Comparison of ENCODE assay signal across 19 cellular contexts in genomic region chr2:131488306-131489205, GRCh38. TPM values are rescaled to one million over a fixed set of nuclear protein-coding genes. Genes with fewer than 3 reads are reported as not detected.
DNase-seq lines count a peak whose midpoint lies in the region; TF ChIP-seq lines count a peak whose summit lies in the region.
"Had no signal": no experiment of that assay in that cellular context is flagged by ENCODE, and none has a peak within 500 bp of the region (broad histone marks: within the 10 kb centered on the region; RNA-seq: fewer than 3 reads in every experiment).

No MANE protein-coding gene starts in this region.

- no peaks in the 10 kb centered on the region for H3K27me3 ChIP-seq in neuronal stem cell (ENCODE audit: control insufficient read depth in 3 of 3, insufficient read depth in 3 of 3, low read depth in 1 of 3, low read length in 3 of 3)
- H3K27me3 ChIP-seq: adrenal gland, ovary had no signal

- no peak overlapping the region for H4K8ac ChIP-seq in neuronal stem cell (ENCODE audit: low read depth, low read length)

- H3K4me3 Mint-ChIP-seq in activated naive CD4-positive, alpha-beta T cell treated with anti-CD3 and anti-CD28 coated beads for 36 hours, result no peak overlapping the region
- peak overlapping the region; percentile 22 for H3K4me3 Mint-ChIP-seq in activated naive CD8-positive, alpha-beta T cell treated with anti-CD3 and anti-CD28 coated beads for 36 hours
- H3K4me3 Mint-ChIP-seq: activated CD8-positive, alpha-beta memory T cell treated with anti-CD3 and anti-CD28 coated beads, Interleukin-2, amount 10 ng/mL, durations not matched to agents 7 days and 5 days had no signal

- POLR2A ChIA-PET in HEK293 (lab: Yijun Ruan, JAX), result interaction anchor here (0.6 kb wide), 1 partner anchor 24 kb away, joined by 5 read pairs; no protein-coding TSS in a partner anchor

- peak overlapping the region; percentile 75 for H2AK5ac ChIP-seq in neuronal stem cell (ENCODE audit: low read depth, low read length)

- no CpG with 5 or more reads among the region's 14 CpGs for WGBS in neuronal stem cell (ENCODE audit: extremely low coverage in 2 of 2, insufficient read length in 2 of 2, insufficient replicate concordance in 1 of 2), 2 donors

- no peak overlapping the region for H2BK12ac ChIP-seq in neuronal stem cell (ENCODE audit: low read length)

- H3K27ac ChIP-seq in HEK293 (ENCODE audit: extremely low read depth, low read depth, low read length) (no peak overlapping the region), neuronal stem cell (replicated peaks; ENCODE audit: low read length) (no peak overlapping the region)
- H3K27ac ChIP-seq: adrenal gland, ovary, PC-9, thoracic aorta had no signal

- H2BK120ac ChIP-seq in neuronal stem cell (ENCODE audit: low read depth, low read length), result no peak overlapping the region

- no peak overlapping the region for H3K4ac ChIP-seq in neuronal stem cell (ENCODE audit: low read length)

- H3K79me1 ChIP-seq in neuronal stem cell (ENCODE audit: low read depth, low read length), result peaks cover 11% of the 10 kb centered on the region

- no peak overlapping the region for H2AFZ ChIP-seq in neuronal stem cell (ENCODE audit: low read length)
- H2AFZ ChIP-seq: PC-9 had no signal

- H3K4me1 Mint-ChIP-seq in activated naive CD4-positive, alpha-beta T cell treated with anti-CD3 and anti-CD28 coated beads for 36 hours (ENCODE audit: low read depth), result peaks cover 19% of the 10 kb centered on the region
- peaks cover 9% of the 10 kb centered on the region for H3K4me1 Mint-ChIP-seq in activated naive CD8-positive, alpha-beta T cell treated with anti-CD3 and anti-CD28 coated beads for 36 hours

- peaks cover 27% of the 10 kb centered on the region for H3K36me3 Mint-ChIP-seq in activated naive CD4-positive, alpha-beta T cell treated with anti-CD3 and anti-CD28 coated beads for 36 hours (ENCODE audit: low read depth)
- H3K36me3 Mint-ChIP-seq in activated naive CD8-positive, alpha-beta T cell treated with anti-CD3 and anti-CD28 coated beads for 36 hours, result peaks cover 37% of the 10 kb centered on the region

- no peak for TF ChIP-seq CTCF in HEK293 (tag by site-specific recombination; IDR thresholded peaks at IDR 0.05)

- H3K4me1 ChIP-seq in HEK293 (ENCODE audit: control insufficient read depth, insufficient read depth, low read length) (no peaks in the 10 kb centered on the region; the same call in 1 of the 2 replicates), neuronal stem cell (ENCODE audit: control insufficient read depth in 2 of 2, insufficient read depth in 1 of 2, low read depth in 1 of 2, low read length in 2 of 2) (peaks cover 10 to 11% of the 10 kb centered on the region in 2 donors)

- no peak overlapping the region for H4K91ac ChIP-seq in neuronal stem cell (ENCODE audit: low read depth, low read length, poor library complexity)

- H3K27ac Mint-ChIP-seq in activated naive CD4-positive, alpha-beta T cell treated with anti-CD3 and anti-CD28 coated beads for 36 hours, result peak overlapping the region; percentile 63
- H3K27ac Mint-ChIP-seq in activated naive CD8-positive, alpha-beta T cell treated with anti-CD3 and anti-CD28 coated beads for 36 hours, result peak overlapping the region; percentile 63
- H3K27ac Mint-ChIP-seq: activated CD8-positive, alpha-beta memory T cell treated with anti-CD3 and anti-CD28 coated beads, Interleukin-2, amount 10 ng/mL, durations not matched to agents 7 days and 5 days had no signal

- H3K14ac ChIP-seq in neuronal stem cell (ENCODE audit: low read length), result no peak overlapping the region

- H3K27me3 Mint-ChIP-seq in activated naive CD4-positive, alpha-beta T cell treated with anti-CD3 and anti-CD28 coated beads for 36 hours (ENCODE audit: low read depth), result no peaks in the 10 kb centered on the region
- no peaks in the 10 kb centered on the region for H3K27me3 Mint-ChIP-seq in activated naive CD8-positive, alpha-beta T cell treated with anti-CD3 and anti-CD28 coated beads for 36 hours
- H3K27me3 Mint-ChIP-seq: activated CD8-positive, alpha-beta memory T cell treated with anti-CD3 and anti-CD28 coated beads, Interleukin-2, amount 10 ng/mL, durations not matched to agents 7 days and 5 days had no signal

- no peaks in the 10 kb centered on the region for H3K9me3 Mint-ChIP-seq in activated naive CD4-positive, alpha-beta T cell treated with anti-CD3 and anti-CD28 coated beads for 36 hours
- H3K9me3 Mint-ChIP-seq in activated naive CD8-positive, alpha-beta T cell treated with anti-CD3 and anti-CD28 coated beads for 36 hours, result no peaks in the 10 kb centered on the region

- H3K4me3 ChIP-seq in HEK293 (ENCODE audit: low read depth, low read length) (no peak overlapping the region), neuronal stem cell (ENCODE audit: low read length in 2 of 2) (no peak overlapping the region)
- H3K4me3 ChIP-seq: adrenal gland, ovary, PC-9, thoracic aorta had no signal

- H3K23ac ChIP-seq in neuronal stem cell (ENCODE audit: low read depth, low read length, poor library complexity), result peak overlapping the region; percentile 60

- intact Hi-C loops in activated naive CD4-positive, alpha-beta T cell treated with anti-CD3 and anti-CD28 coated beads for 36 hours (cut with micrococcal nuclease), result no loop called here

- H3K18ac ChIP-seq in neuronal stem cell (ENCODE audit: low read length), result no peak overlapping the region

- H3K9ac ChIP-seq in neuronal stem cell (ENCODE audit: low read depth, low read length, poor library complexity), result peak overlapping the region; percentile 78

- H3K36me3 ChIP-seq in HEK293 (ENCODE audit: control insufficient read depth in 2 of 2, insufficient read depth in 1 of 2, low read length in 2 of 2) (peaks cover 0 to 41% of the 10 kb centered on the region in 2 experiments; a peak in 2 of 3 replicates), neuronal stem cell (replicated peaks in 1 of 2; ENCODE audit: control insufficient read depth in 2 of 2, insufficient read depth in 2 of 2, low read length in 2 of 2) (peaks cover 0 to 12% of the 10 kb centered on the region in 2 donors)
- H3K36me3 ChIP-seq: adrenal gland, ovary, thoracic aorta had no signal

- no peak for DNase-seq in activated naive CD4-positive, alpha-beta T cell treated with anti-CD3 and anti-CD28 coated beads for 36 hours
- DNase-seq in activated naive CD4-positive, alpha-beta T cell (lab: John Stamatoyannopoulos, UW), result no peak
- DNase-seq in activated naive CD8-positive, alpha-beta T cell treated with anti-CD3 and anti-CD28 coated beads for 36 hours, result no peak
- DNase-seq in neuronal stem cell (ENCODE audit: low spot score) (no peak), LoVo (ENCODE audit: low spot score) (no peak), COR-L47 (lab: John Stamatoyannopoulos, UW) (no peak), activated gamma-delta T cell (lab: John Stamatoyannopoulos, UW) (no peak)
- DNase-seq: activated CD8-positive, alpha-beta memory T cell treated with anti-CD3 and anti-CD28 coated beads, Interleukin-2, amount 10 ng/mL, durations not matched to agents 7 days and 5 days; adrenal gland; NCI-H1694; ovary; PC-9; stimulated activated CD4-positive, alpha-beta T cell treated with anti-CD3 and anti-CD28 coated beads, Interleukin-4, amount 100 ng/mL, for 1 hour had no signal

- CTCF ChIA-PET in activated naive CD4-positive, alpha-beta T cell treated with anti-CD3 and anti-CD28 coated beads for 36 hours (lab: Charles Lee), result interaction anchor here (0.6 kb wide), 1 partner anchor 41 kb away, joined by 3 read pairs; no protein-coding TSS in a partner anchor
- CTCF ChIA-PET in HEK293 (lab: Yijun Ruan, JAX), result no interaction called here

- peak overlapping the region; percentile 75 for H2BK5ac ChIP-seq in neuronal stem cell (ENCODE audit: low read length)

- H2BK15ac ChIP-seq in neuronal stem cell (ENCODE audit: low read length), result no peak overlapping the region

- no peak overlapping the region for H3K4me2 ChIP-seq in neuronal stem cell (ENCODE audit: insufficient read depth, low read length, poor library complexity, severe bottlenecking)
- H3K4me2 ChIP-seq: PC-9 had no signal

- no peaks in the 10 kb centered on the region for H3K9me3 ChIP-seq in HEK293 (ENCODE audit: control insufficient read depth, insufficient read depth, low read depth, low read length)
- no peaks in the 10 kb centered on the region for H3K9me3 ChIP-seq in neuronal stem cell (replicated peaks in 1 of 2; ENCODE audit: control insufficient read depth in 2 of 2, insufficient read depth in 1 of 2, low read depth in 1 of 2, low read length in 2 of 2)
- H3K9me3 ChIP-seq: adrenal gland, ovary, thoracic aorta had no signal

TF ChIP-seq in HEK293, 187 proteins besides CTCF, POLR2A, EP300 and RAD21 (continues in another document):
- TF ChIP-seq ZNF148 (tag by site-specific recombination; IDR thresholded peaks at IDR 0.05; ENCODE audit: borderline replicate concordance) (no peak), ZSCAN16 (tag by site-specific recombination; IDR thresholded peaks at IDR 0.05) (no peak)

RNA-seq across cellular contexts. Expression of gene MZT2A, which starts 3.6 kb away (rescaled TPM):
- 100 to 1,000 TPM; 230 to 231 TPM for total RNA-seq in activated naive CD4-positive, alpha-beta T cell treated with anti-CD3 and anti-CD28 coated beads for 36 hours
- total RNA-seq in activated naive CD8-positive, alpha-beta T cell treated with anti-CD3 and anti-CD28 coated beads for 36 hours, result 100 to 1,000 TPM; 191 to 205 TPM
- 246 TPM for polyA plus RNA-seq in neuronal stem cell (2013, experiment 1 of 2)
- polyA plus RNA-seq in neuronal stem cell (2013, experiment 2 of 2), result 243 TPM

RNA-seq across cellular contexts. Expression of gene TUBA3D, which starts 12.6 kb away (rescaled TPM):
- total RNA-seq in activated naive CD4-positive, alpha-beta T cell treated with anti-CD3 and anti-CD28 coated beads for 36 hours, result not detected
- total RNA-seq in activated naive CD8-positive, alpha-beta T cell treated with anti-CD3 and anti-CD28 coated beads for 36 hours, result not detected
- polyA plus RNA-seq in neuronal stem cell (2013, experiment 1 of 2), result 0.15 TPM
- 0.11 TPM for polyA plus RNA-seq in neuronal stem cell (2013, experiment 2 of 2)
- total RNA-seq: activated CD8-positive, alpha-beta memory T cell treated with anti-CD3 and anti-CD28 coated beads, Interleukin-2, amount 10 ng/mL, durations not matched to agents 7 days and 5 days; adrenal gland; chondrocyte; fibroblast of villous mesenchyme; H1; HT-29; PC-9; thoracic aorta had no signal

RNA-seq across cellular contexts. Expression of gene CCDC74A, which starts 39.1 kb away (rescaled TPM):
- total RNA-seq in activated naive CD4-positive, alpha-beta T cell treated with anti-CD3 and anti-CD28 coated beads for 36 hours, result 1 to 10 TPM; 6.8 to 7.1 TPM
- total RNA-seq in activated naive CD8-positive, alpha-beta T cell treated with anti-CD3 and anti-CD28 coated beads for 36 hours, result 1 to 10 TPM; 7.1 to 8.2 TPM
- polyA plus RNA-seq in neuronal stem cell (2013, experiment 1 of 2), result 62.0 TPM
- 59.8 TPM for polyA plus RNA-seq in neuronal stem cell (2013, experiment 2 of 2)
